8 cellular contexts compared by ENCODE assay signal in the genomic region with DNA sequence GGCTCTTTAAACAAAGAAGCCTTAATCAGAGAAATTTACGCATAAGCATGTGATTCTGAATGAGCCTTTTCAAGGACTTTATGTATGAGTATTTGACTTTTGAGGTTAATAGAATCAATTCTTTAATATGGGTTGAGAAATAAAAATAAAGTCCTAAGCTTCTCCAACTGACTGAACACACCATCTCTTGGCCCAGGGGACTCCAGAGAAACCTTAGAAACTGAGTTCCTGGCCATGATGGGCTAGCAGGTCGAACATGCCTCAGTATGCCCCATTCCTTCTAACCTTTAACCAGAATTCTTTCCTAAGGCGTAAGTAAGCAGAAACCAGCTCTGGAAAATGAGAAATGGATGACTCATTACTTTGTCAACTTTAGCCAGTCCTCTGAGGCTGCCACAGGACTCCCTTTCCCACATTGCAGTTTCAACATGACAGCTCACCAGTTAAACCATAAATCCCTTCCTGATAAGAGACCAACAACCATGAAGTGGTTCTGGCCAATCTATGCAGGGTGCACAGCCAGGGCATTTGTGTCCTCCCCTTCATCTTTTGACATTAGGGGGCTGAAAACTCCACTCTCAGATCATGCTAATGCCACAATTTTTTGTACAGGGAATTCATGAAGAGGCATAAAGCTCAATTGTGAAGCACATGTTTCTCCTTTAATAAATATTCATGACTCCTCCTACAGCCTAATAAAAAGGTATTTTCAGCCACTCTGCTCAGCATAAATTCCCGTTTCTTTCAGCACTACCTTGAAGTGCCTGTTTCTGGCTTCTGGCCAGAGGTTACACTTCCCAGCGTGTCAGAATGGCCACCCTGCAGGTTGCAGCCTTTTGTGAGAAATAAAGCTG. TPM values are rescaled to one million over a fixed set of nuclear protein-coding genes. Genes with fewer than 3 reads are reported as not detected.
DNase-seq lines count a peak whose midpoint lies in the region; ATAC-seq, FAIRE-seq and TF ChIP-seq lines count a peak whose summit lies in the region.

No MANE protein-coding gene starts in this region.

- H3K79me2 ChIP-seq in astrocyte (ENCODE audit: insufficient read depth, low read length) = no peaks in the 10 kb centered on the region

- H3K36me3 Mint-ChIP-seq in astrocyte (ENCODE audit: low read depth, unreplicated experiment) = no peaks in the 10 kb centered on the region

- H3K27me3 Mint-ChIP-seq in astrocyte (ENCODE audit: low read depth, unreplicated experiment) = no peaks in the 10 kb centered on the region

- H3K9me3 ChIP-seq in astrocyte (ENCODE audit: insufficient read depth, low read depth, low read length) = no peaks in the 10 kb centered on the region
- no peaks in the 10 kb centered on the region for H3K9me3 ChIP-seq in left lung

- peak overlapping the region; percentile 61 for H3K27ac ChIP-seq in astrocyte (ENCODE audit: low read depth, low read length)
- H3K27ac ChIP-seq in left lung = peak overlapping the region; percentile 67 to 80

- peaks cover 20% of the 10 kb centered on the region for H3K4me1 Mint-ChIP-seq in astrocyte (ENCODE audit: low read depth, unreplicated experiment)

- H2AFZ ChIP-seq in astrocyte (ENCODE audit: low read depth, low read length) = peak overlapping the region; percentile 11

- peak overlapping the region; percentile 64 for H3K4me2 ChIP-seq in astrocyte (ENCODE audit: low read length)

- intact Hi-C loops in left lung (cut with DNase I) = no loop called here

- peak; percentile 94 for DNase-seq in AG09309 (ENCODE audit: low read depth)
- peak; percentile 59 for DNase-seq in NCI-H146 treated with DMSO at 0.1 percent for 48 hours (lab: John Stamatoyannopoulos, UW; ENCODE audit: unreplicated experiment)
- peak; percentile 99 for DNase-seq in astrocyte (ENCODE audit: low read depth)
- DNase-seq in left lung = peak in 1 of 2 donors; percentile 60
- no peak for DNase-seq in medulla oblongata (ENCODE audit: extremely low spot score)
- DNase-seq in ureter (ENCODE audit: low spot score) = no peak

- peak; percentile 100 for FAIRE-seq in astrocyte (lab: Jason Lieb, UNC)

- peak overlapping the region; percentile 29 for H3K4me3 Mint-ChIP-seq in astrocyte (ENCODE audit: unreplicated experiment)

- peak overlapping the region; percentile 97 for H3K27ac Mint-ChIP-seq in astrocyte (ENCODE audit: unreplicated experiment)

- peaks cover 13% of the 10 kb centered on the region for H3K4me1 ChIP-seq in astrocyte (ENCODE audit: insufficient read depth, low read length)
- peaks cover 4 to 34% of the 10 kb centered on the region in 2 donors for H3K4me1 ChIP-seq in left lung

- H3K27me3 ChIP-seq in astrocyte (ENCODE audit: insufficient read depth, low read length) = no peaks in the 10 kb centered on the region
- H3K27me3 ChIP-seq in left lung = no peaks in the 10 kb centered on the region

- no peaks in the 10 kb centered on the region for H3K9me3 Mint-ChIP-seq in astrocyte (ENCODE audit: unreplicated experiment)

- no peak overlapping the region for H3K4me3 ChIP-seq in AG09309 (ENCODE audit: control insufficient read depth, low read depth, low read length)
- peak overlapping the region; percentile 4 for H3K4me3 ChIP-seq in astrocyte (ENCODE audit: insufficient read depth, low read depth, low read length)
- H3K4me3 ChIP-seq in left lung = no peak overlapping the region

- no peaks in the 10 kb centered on the region for H4K20me1 ChIP-seq in astrocyte (ENCODE audit: insufficient read depth, low read length)

- H3K36me3 ChIP-seq in astrocyte (ENCODE audit: insufficient read depth, low read length) (no peaks in the 10 kb centered on the region), left lung (no peaks in the 10 kb centered on the region)

- ATAC-seq in GM21447 (IDR thresholded peaks at IDR 0.05; ENCODE audit: unreplicated experiment) (peak; percentile 81), left lung (peak; percentile 91), GM21528 (IDR thresholded peaks at IDR 0.05; ENCODE audit: low FRiP score, unreplicated experiment) (no peak)

- no peak for TF ChIP-seq CTCF in AG09309 (IDR thresholded peaks at IDR 0.05; ENCODE audit: control insufficient read depth, insufficient read depth, low read depth, low read length, missing control alignments)
- TF ChIP-seq CTCF in astrocyte (IDR thresholded peaks at IDR 0.05; ENCODE audit: insufficient read depth, low read depth, low read length) = no peak
- no peak for TF ChIP-seq CTCF in left lung (IDR thresholded peaks at IDR 0.05)

- peak overlapping the region; percentile 21 for H3K9ac ChIP-seq in astrocyte (ENCODE audit: low read length)

RNA-seq across cellular contexts. Expression of a gene that starts 33.3 kb away (rescaled TPM):
- total RNA-seq in astrocyte (4.0 and 5.6 TPM in 2 replicates), left lung (1 to 10 TPM; 8.5 to 8.8 TPM), ureter (3.7 TPM)

Comparison
In these comparisons a context has a peak if more than half of its experiments do, and no peak if none do; other contexts are left out.
1. DNase-seq: peak in AG09309 (single experiment), NCI-H146 treated with DMSO at 0.1 percent for 48 hours (single experiment) and astrocyte (single experiment); none in medulla oblongata (single experiment) and ureter (single experiment).